ENCODE assay signal across 22 cellular contexts in the genomic region with DNA sequence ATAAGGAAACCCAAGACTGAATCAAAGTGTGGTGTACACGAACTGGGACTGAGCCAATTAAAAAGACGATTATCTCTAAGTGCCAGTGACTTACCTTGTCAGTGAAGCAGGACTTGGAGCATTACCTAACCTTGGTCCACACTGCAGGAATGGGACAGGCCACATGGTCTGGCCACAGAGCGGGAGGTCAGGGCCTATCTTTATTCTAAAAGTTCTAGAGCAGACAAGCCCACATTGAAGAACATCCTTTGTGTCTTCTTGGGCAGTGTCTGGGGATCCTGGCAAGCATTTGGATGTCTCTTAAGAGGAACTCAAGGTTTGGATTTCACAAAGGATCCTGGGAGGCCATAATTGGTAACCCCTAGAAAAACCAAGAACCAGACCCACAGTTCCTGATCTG. TPM values are rescaled to one million over a fixed set of nuclear protein-coding genes. Genes with fewer than 3 reads are reported as not detected.
DNase-seq lines count a peak whose midpoint lies in the region; ATAC-seq, FAIRE-seq and TF ChIP-seq lines count a peak whose summit lies in the region.
"Had no signal": no experiment of that assay in that cellular context is flagged by ENCODE, and none has a peak within 500 bp of the region (broad histone marks: within the 10 kb centered on the region; RNA-seq: fewer than 3 reads in every experiment).

No MANE protein-coding gene starts in this region.

- no peaks in the 10 kb centered on the region for H3K9me3 ChIP-seq in HepG2 (ENCODE audit: low read length)
- H3K9me3 ChIP-seq in right lobe of liver, result no peaks in the 10 kb centered on the region
- no peaks in the 10 kb centered on the region for H3K9me3 ChIP-seq in mesodermal cell (ENCODE audit: control insufficient read depth, low read length)
- H3K9me3 ChIP-seq: A549, Caco-2 had no signal

- intact Hi-C loops in HepG2 (cut with micrococcal nuclease; ENCODE audit: unreplicated experiment) (no loop called here), right lobe of liver (cut with DNase I) (no loop called here)

- H3K36me3 ChIP-seq in HepG2 (replicated peaks in 1 of 2; ENCODE audit: control insufficient read depth in 1 of 2, insufficient read depth in 2 of 2, low read length in 2 of 2) (peaks cover 23 to 27% of the 10 kb centered on the region in 2 experiments), right lobe of liver (no peaks in the 10 kb centered on the region), mesodermal cell (ENCODE audit: control insufficient read depth, insufficient read depth, low read length) (peaks cover 81% of the 10 kb centered on the region)

- no peak for FAIRE-seq in HepG2 (lab: Jason Lieb, UNC)
- FAIRE-seq: A549, D721Med, G401.6, GM12891, GM19239, HTR-8/SVneo had no signal

- H4K20me1 ChIP-seq in HepG2 (ENCODE audit: insufficient read depth, low read length), result peaks cover 23% of the 10 kb centered on the region

- TF ChIP-seq RAD21 in HepG2 (CRISPR knock-in tag; IDR thresholded peaks at IDR 0.05), result no peak

- no peaks in the 10 kb centered on the region for H3K27me3 Mint-ChIP-seq in WTC11 (ENCODE audit: low read depth)
- H3K27me3 Mint-ChIP-seq: CD4-positive, alpha-beta T cell had no signal

- peak overlapping the region; percentile 25 for H3K27ac Mint-ChIP-seq in WTC11
- H3K27ac Mint-ChIP-seq: CD4-positive, alpha-beta T cell; IgD-negative memory B cell had no signal

- H3K9me3 Mint-ChIP-seq in WTC11, result no peaks in the 10 kb centered on the region
- H3K9me3 Mint-ChIP-seq: CD4-positive, alpha-beta T cell had no signal

- TF ChIP-seq POLR2A in HepG2 (IDR thresholded peaks at IDR 0.05; ENCODE audit: insufficient read depth in 1 of 2, low read depth in 2 of 2, low read length in 2 of 2), result no peak
- TF ChIP-seq POLR2A in right lobe of liver (IDR thresholded peaks at IDR 0.05), result no peak

- WGBS in HepG2 (ENCODE audit: low lambda C conversion rate), result 93% methylated on average over 3 of the region's 3 CpGs
- WGBS in right lobe of liver (ENCODE audit: insufficient coverage, low coverage, low lambda C conversion rate, missing lambda C conversion rate), result 58% methylated on average over 2 of the region's 3 CpGs
- 92 to 93% methylated on average over 3 of the region's 3 CpGs for WGBS in mesodermal cell (ENCODE audit: insufficient coverage in 2 of 2), 2 experiments

- CTCF ChIA-PET in HepG2 (lab: Yijun Ruan, JAX; ENCODE audit: low intra/inter-chr PET ratio, low total read pairs), result no interaction called here
- CTCF ChIA-PET in WTC11 (lab: Charles Lee), result no interaction called here

- peaks cover 78% of the 10 kb centered on the region for H3K4me1 Mint-ChIP-seq in WTC11

- H3K4me3 ChIP-seq in HepG2 (replicated peaks in 1 of 3; ENCODE audit: insufficient read depth in 1 of 3, low read depth in 2 of 3, low read length in 3 of 3), result no peak overlapping the region
- H3K4me3 ChIP-seq in right lobe of liver, result no peak overlapping the region
- no peak overlapping the region for H3K4me3 ChIP-seq in mesodermal cell (ENCODE audit: extremely low read depth, insufficient read depth, low read length, poor library complexity, severe bottlenecking)
- H3K4me3 ChIP-seq: A549, GM23248 had no signal

- H3K4me1 ChIP-seq in HepG2 (ENCODE audit: insufficient read depth, low read length) (peaks cover 60% of the 10 kb centered on the region), right lobe of liver (no peaks in the 10 kb centered on the region), mesodermal cell (ENCODE audit: control insufficient read depth, insufficient read depth, low read length, poor library complexity, severe bottlenecking) (peaks cover 64% of the 10 kb centered on the region)
- H3K4me1 ChIP-seq: A549 had no signal

- no peaks in the 10 kb centered on the region for H3K27me3 ChIP-seq in HepG2 (ENCODE audit: control insufficient read depth in 1 of 2, insufficient read depth in 2 of 2, low read length in 2 of 2)
- H3K27me3 ChIP-seq in right lobe of liver, result no peaks in the 10 kb centered on the region

- no TSS peak for BruUV-seq in HepG2 (replicated peaks; lab: Mats Ljungman, UMichigan)

- no peak overlapping the region for H3K9ac ChIP-seq in HepG2 (ENCODE audit: insufficient read depth, low read depth, low read length)
- H3K9ac ChIP-seq: GM23248 had no signal

- no peak overlapping the region for H2AFZ ChIP-seq in HepG2 (ENCODE audit: low read length)
- H2AFZ ChIP-seq: GM23248 had no signal

- no peak overlapping the region for H3K27ac ChIP-seq in HepG2 (ENCODE audit: extremely low read length, insufficient read depth, low read length)
- H3K27ac ChIP-seq in right lobe of liver, result no peak overlapping the region
- H3K27ac ChIP-seq in mesodermal cell (ENCODE audit: low read depth, low read length, severe bottlenecking), result peak overlapping the region; percentile 23
- H3K27ac ChIP-seq: 22Rv1, A549, C4-2B, GM23248 had no signal

- H3K4me2 ChIP-seq in HepG2 (ENCODE audit: low read depth, low read length), result no peak overlapping the region
- H3K4me2 ChIP-seq: A549 had no signal

- ATAC-seq in HepG2, result no peak
- no peak for ATAC-seq in right lobe of liver
- ATAC-seq in WTC11, result no peak
- no peak for ATAC-seq in HG03565 (IDR thresholded peaks at IDR 0.05; ENCODE audit: unreplicated experiment)
- ATAC-seq: A549 had no signal

- peaks cover 33% of the 10 kb centered on the region for H3K79me2 ChIP-seq in HepG2 (ENCODE audit: insufficient read depth, low read length)

- H3K4me3 Mint-ChIP-seq in WTC11, result no peak overlapping the region
- H3K4me3 Mint-ChIP-seq: CD4-positive, alpha-beta T cell; IgD-negative memory B cell had no signal

- TF ChIP-seq EP300 in HepG2 (IDR thresholded peaks at IDR 0.05; ENCODE audit: low read depth in 2 of 2, low read length in 2 of 2), result no peak
- TF ChIP-seq EP300 in HepG2 (CRISPR knock-in tag; IDR thresholded peaks at IDR 0.05; ENCODE audit: borderline replicate concordance), result no peak

- in situ Hi-C loops in HepG2 (cut with HindIII; ENCODE audit: extremely low pct_ligation_motif_present, low pct_unique_long_range_greater_than_20kb), result loop anchor here (5.0 to 25.0 kb wide), 2 partner anchors 146 to 239 kb away; no protein-coding TSS in a partner anchor

- peaks cover 43% of the 10 kb centered on the region for H3K36me3 Mint-ChIP-seq in WTC11
- H3K36me3 Mint-ChIP-seq: IgD-negative memory B cell had no signal

- POLR2A ChIA-PET in HepG2 (lab: Yijun Ruan, JAX), result no interaction called here
- POLR2A ChIA-PET in WTC11 (lab: Charles Lee), result no interaction called here

- no peak for TF ChIP-seq CTCF in HepG2 (CRISPR knock-in tag; IDR thresholded peaks at IDR 0.05)
- TF ChIP-seq CTCF in right lobe of liver (IDR thresholded peaks at IDR 0.05), result no peak
- no peak for TF ChIP-seq CTCF in WTC11 (IDR thresholded peaks at IDR 0.05)

- DNase-seq in HepG2 (ENCODE audit: low spot score) (no peak), right lobe of liver (no peak), WTC11 (ENCODE audit: low spot score) (no peak), T-helper 9 cell (no peak)
- no peak for DNase-seq in effector CD8-positive, alpha-beta T cell (lab: John Stamatoyannopoulos, UW)
- DNase-seq: AML-193; Caco-2; CD4-positive, alpha-beta T cell; GM23248; H7; KG1 had no signal

TF ChIP-seq in HepG2, 621 proteins besides CTCF, POLR2A, EP300 and RAD21 (continues in another document):
- no peak for TF ChIP-seq ELK4 (CRISPR knock-in tag; IDR thresholded peaks at IDR 0.05; ENCODE audit: borderline replicate concordance)

TF ChIP-seq in WTC11, 78 proteins besides CTCF, POLR2A, EP300 and RAD21 (continues in another document):
- no peak for TF ChIP-seq PRRX2 (CRISPR knock-in tag; IDR thresholded peaks at IDR 0.05)
- no peak for TF ChIP-seq NR3C1 (CRISPR knock-in tag; conservative IDR thresholded peaks at IDR 0.05; ENCODE audit: low read depth)
- no peak for TF ChIP-seq ZNF671 (CRISPR knock-in tag; IDR thresholded peaks at IDR 0.05)
- no peak for TF ChIP-seq ELF4 (CRISPR knock-in tag; IDR thresholded peaks at IDR 0.05; ENCODE audit: low read depth)
- no peak for TF ChIP-seq ZNF263 (CRISPR knock-in tag; IDR thresholded peaks at IDR 0.05; ENCODE audit: low read depth)
- TF ChIP-seq HMGA2 (CRISPR knock-in tag; IDR thresholded peaks at IDR 0.05), result no peak
- TF ChIP-seq, protein P1, sequence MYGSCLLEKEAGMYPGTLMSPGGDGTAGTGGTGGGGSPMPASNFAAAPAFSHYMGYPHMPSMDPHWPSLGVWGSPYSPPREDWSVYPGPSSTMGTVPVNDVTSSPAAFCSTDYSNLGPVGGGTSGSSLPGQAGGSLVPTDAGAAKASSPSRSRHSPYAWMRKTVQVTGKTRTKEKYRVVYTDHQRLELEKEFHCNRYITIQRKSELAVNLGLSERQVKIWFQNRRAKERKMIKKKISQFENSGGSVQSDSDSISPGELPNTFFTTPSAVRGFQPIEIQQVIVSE (CRISPR knock-in tag; IDR thresholded peaks at IDR 0.05; ENCODE audit: borderline replicate concordance), result no peak

RNA-seq across cellular contexts. Expression of gene SPRY4, which starts 16.5 kb away (rescaled TPM):
- total RNA-seq in HepG2 (2016; rRNA removed; fragmentation: Illumina TruSeq; extraction: Trizol), result 8.9 and 9.0 TPM in 2 replicates
- 1.6 and 1.8 TPM in 2 replicates for total RNA-seq in HepG2 (2016; cell fraction: cytosol; rRNA removed; fragmentation: Illumina TruSeq; extraction: Trizol; ENCODE audit: low read depth)
- total RNA-seq in HepG2 (2016; cell fraction: insoluble cytoplasmic fraction; rRNA removed; fragmentation: Illumina TruSeq; extraction: Trizol), result 8.3 and 8.7 TPM in 2 replicates
- 5.8 and 6.0 TPM in 2 replicates for total RNA-seq in HepG2 (2016; cell fraction: membrane; rRNA removed; fragmentation: Illumina TruSeq; extraction: Trizol)
- 12.5 and 16.8 TPM in 2 replicates for total RNA-seq in HepG2 (2016; cell fraction: nucleus; rRNA removed; fragmentation: Illumina TruSeq; extraction: Trizol)
- polyA plus RNA-seq in HepG2 (2011; rRNA removed), result 17.8 and 19.2 TPM in 2 replicates
- polyA plus RNA-seq in HepG2 (2011; cell fraction: cytosol; rRNA removed), result 10.9 and 12.6 TPM in 2 replicates
- 61.0 and 63.7 TPM in 2 replicates for polyA plus RNA-seq in HepG2 (2011; cell fraction: nucleus; rRNA removed)
- polyA plus RNA-seq in HepG2 (2012), result 10.0 and 17.2 TPM in 2 replicates
- polyA plus RNA-seq in HepG2 (2016; cell fraction: cytosol; fragmentation: Illumina TruSeq; extraction: Trizol; ENCODE audit: low read depth), result 0.37 and 0.40 TPM in 2 replicates
- 6.9 and 9.0 TPM in 2 replicates for polyA plus RNA-seq in HepG2 (2016; cell fraction: insoluble cytoplasmic fraction; fragmentation: Illumina TruSeq; extraction: Trizol; ENCODE audit: low read depth)
- polyA plus RNA-seq in HepG2 (2016; cell fraction: membrane; fragmentation: Illumina TruSeq; extraction: Trizol; ENCODE audit: low read depth), result 2.0 and 2.1 TPM in 2 replicates
- 21.3 and 22.7 TPM in 2 replicates for polyA plus RNA-seq in HepG2 (2016; cell fraction: nucleus; fragmentation: Illumina TruSeq; extraction: Trizol; ENCODE audit: insufficient read depth, low read depth)
- 0.09 and 81.1 TPM in 2 replicates for polyA minus RNA-seq in HepG2 (2011; rRNA and poly(A)+ RNA removed; ENCODE audit: low replicate concordance)
- 21.7 and 22.2 TPM in 2 replicates for polyA minus RNA-seq in HepG2 (2011; cell fraction: cytosol; rRNA and poly(A)+ RNA removed)
- 40.0 and 40.4 TPM in 2 replicates for polyA minus RNA-seq in HepG2 (2011; cell fraction: nucleus; rRNA and poly(A)+ RNA removed)
- total RNA-seq in right lobe of liver, result 10 to 100 TPM in 2 of 6 experiments, 1 to 10 TPM in 4; 3.9 to 11.6 (median 7.3) TPM
- 99.6 to 140 TPM (median 103 TPM) in 3 replicates for total RNA-seq in WTC11 (2021)
- polyA plus RNA-seq in mesodermal cell (2013, experiment 1 of 2), result 147 TPM
- polyA plus RNA-seq in mesodermal cell (2013, experiment 2 of 2), result 117 TPM
- polyA plus RNA-seq: IgD-negative memory B cell had no signal
